ENCODE assay signal across 8 cellular contexts in genomic region chr4:139083533-139084424, GRCh38.
DNase-seq lines count a peak whose midpoint lies in the region; ATAC-seq and TF ChIP-seq lines count a peak whose summit lies in the region.

No MANE protein-coding gene starts in this region.

- in situ Hi-C loops in KBM-7 (cut with MboI; ENCODE audit: low pct_unique_long_range_greater_than_20kb, low sequenced_read_pairs), result no loop called here

- H3K9me3 ChIP-seq in stomach, result no peaks in the 10 kb centered on the region

- H3K36me3 ChIP-seq in stomach, result no peaks in the 10 kb centered on the region

- TF ChIP-seq CTCF in fibroblast of villous mesenchyme (IDR thresholded peaks at IDR 0.05; ENCODE audit: insufficient read depth, low read depth, low read length), result peak; percentile 28
- TF ChIP-seq CTCF in neural crest cell (conservative IDR thresholded peaks at IDR 0.05), result peak; percentile 45
- TF ChIP-seq CTCF in stomach (IDR thresholded peaks at IDR 0.05), result peak in 2 of 7 experiments; percentile 15 to 37

- 0 to 2% (median 1%) methylated on average over 57 to 76 of the region's 76 CpGs for WGBS in stomach, 5 donors

- no peaks in the 10 kb centered on the region for H3K36me3 Mint-ChIP-seq in neural crest cell (ENCODE audit: low read depth)

- H3K27me3 Mint-ChIP-seq in neural crest cell (ENCODE audit: low read depth), result no peaks in the 10 kb centered on the region

- H3K4me3 ChIP-seq in fibroblast of villous mesenchyme (ENCODE audit: low read depth, low read length) (peak overlapping the region; percentile 99), stomach (peak overlapping the region; percentile 72 to 87 (median 86))

- TF ChIP-seq POLR2A in stomach (IDR thresholded peaks at IDR 0.05), result peak in 2 of 4 donors; percentile 26 to 34

- H3K4me1 ChIP-seq in stomach, result peaks cover 16 to 49% (median 37%) of the 10 kb centered on the region in 4 donors

- ATAC-seq in GM21717 (IDR thresholded peaks at IDR 0.05; ENCODE audit: unreplicated experiment), result peak; percentile 63

- TF ChIP-seq EP300 in stomach (IDR thresholded peaks at IDR 0.05), result no peak

- H3K9me3 Mint-ChIP-seq in neural crest cell, result no peaks in the 10 kb centered on the region

- peak; percentile 84 for DNase-seq in Daoy (ENCODE audit: low read depth)
- peak; percentile 89 for DNase-seq in KBM-7
- peak; percentile 84 for DNase-seq in RPMI8226
- peak; percentile 77 for DNase-seq in activated T-helper 9 cell treated with anti-CD3 and anti-CD28 coated beads, Interleukin-2, amount 50 U/mL, for 16 hours (ENCODE audit: low read depth)
- peak; percentile 93 for DNase-seq in fibroblast of villous mesenchyme (ENCODE audit: low read depth)
- DNase-seq in neural crest cell (ENCODE audit: low read depth, low spot score), result peak; percentile 73
- DNase-seq in stomach, result peak; percentile 90

- H3K4me1 Mint-ChIP-seq in neural crest cell, result peaks cover 24% of the 10 kb centered on the region

- H3K27ac ChIP-seq in stomach, result peak overlapping the region; percentile 95 to 99 (median 97)

- H3K4me3 Mint-ChIP-seq in neural crest cell, result peak overlapping the region; percentile 87

- intact Hi-C loops in stomach (cut with DNase I; ENCODE audit: low total_unique reads), result loop anchor here (10.0 kb wide), 1 partner anchor 49 kb away; no protein-coding TSS in a partner anchor

- H3K27ac Mint-ChIP-seq in neural crest cell (ENCODE audit: unreplicated experiment), result peak overlapping the region; percentile 96

- no peaks in the 10 kb centered on the region for H3K27me3 ChIP-seq in stomach

Comparison
In these comparisons a context has a peak if more than half of its experiments do, and no peak if none do; other contexts are left out.
1. Peak in every context shown above with its lines: DNase-seq, ATAC-seq, H3K4me3 ChIP-seq and H3K27ac ChIP-seq.